1 cellular context compared by ENCODE assay signal in genomic region chr19:56301886-56302620, GRCh38.
TF ChIP-seq lines count a peak whose summit lies in the region.

No MANE protein-coding gene starts in this region.

TF ChIP-seq in HepG2, 621 proteins besides CTCF, POLR2A, EP300 and RAD21:
- TF ChIP-seq PCBP1 (IDR thresholded peaks at IDR 0.05; ENCODE audit: borderline replicate concordance, low read depth, low read length) (0 out of 2 replicates have a peak, but pooled peaks have one; percentile 54), ZNF781 (CRISPR knock-in tag; IDR thresholded peaks at IDR 0.05; ENCODE audit: borderline replicate concordance, not compliant biosample characterization) (no peak), KLF11 (CRISPR knock-in tag; IDR thresholded peaks at IDR 0.05) (no peak), HNRNPK (IDR thresholded peaks at IDR 0.05; ENCODE audit: low read depth, low read length, poor library complexity, severe bottlenecking) (peak; percentile 83), RBFOX2 (IDR thresholded peaks at IDR 0.05; ENCODE audit: low read depth, low read length) (no peak), HDAC2 (CRISPR knock-in tag; IDR thresholded peaks at IDR 0.05) (no peak), PCBP2 (optimal IDR thresholded peaks at IDR 0.05; ENCODE audit: low read depth, low read length, poor library complexity, severe bottlenecking) (peak; percentile 75)
- TF ChIP-seq, protein P1, sequence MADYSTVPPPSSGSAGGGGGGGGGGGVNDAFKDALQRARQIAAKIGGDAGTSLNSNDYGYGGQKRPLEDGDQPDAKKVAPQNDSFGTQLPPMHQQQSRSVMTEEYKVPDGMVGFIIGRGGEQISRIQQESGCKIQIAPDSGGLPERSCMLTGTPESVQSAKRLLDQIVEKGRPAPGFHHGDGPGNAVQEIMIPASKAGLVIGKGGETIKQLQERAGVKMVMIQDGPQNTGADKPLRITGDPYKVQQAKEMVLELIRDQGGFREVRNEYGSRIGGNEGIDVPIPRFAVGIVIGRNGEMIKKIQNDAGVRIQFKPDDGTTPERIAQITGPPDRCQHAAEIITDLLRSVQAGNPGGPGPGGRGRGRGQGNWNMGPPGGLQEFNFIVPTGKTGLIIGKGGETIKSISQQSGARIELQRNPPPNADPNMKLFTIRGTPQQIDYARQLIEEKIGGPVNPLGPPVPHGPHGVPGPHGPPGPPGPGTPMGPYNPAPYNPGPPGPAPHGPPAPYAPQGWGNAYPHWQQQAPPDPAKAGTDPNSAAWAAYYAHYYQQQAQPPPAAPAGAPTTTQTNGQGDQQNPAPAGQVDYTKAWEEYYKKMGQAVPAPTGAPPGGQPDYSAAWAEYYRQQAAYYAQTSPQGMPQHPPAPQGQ (CRISPR knock-in tag; IDR thresholded peaks at IDR 0.05; ENCODE audit: borderline replicate concordance), result no peak
- TF ChIP-seq, protein P2, sequence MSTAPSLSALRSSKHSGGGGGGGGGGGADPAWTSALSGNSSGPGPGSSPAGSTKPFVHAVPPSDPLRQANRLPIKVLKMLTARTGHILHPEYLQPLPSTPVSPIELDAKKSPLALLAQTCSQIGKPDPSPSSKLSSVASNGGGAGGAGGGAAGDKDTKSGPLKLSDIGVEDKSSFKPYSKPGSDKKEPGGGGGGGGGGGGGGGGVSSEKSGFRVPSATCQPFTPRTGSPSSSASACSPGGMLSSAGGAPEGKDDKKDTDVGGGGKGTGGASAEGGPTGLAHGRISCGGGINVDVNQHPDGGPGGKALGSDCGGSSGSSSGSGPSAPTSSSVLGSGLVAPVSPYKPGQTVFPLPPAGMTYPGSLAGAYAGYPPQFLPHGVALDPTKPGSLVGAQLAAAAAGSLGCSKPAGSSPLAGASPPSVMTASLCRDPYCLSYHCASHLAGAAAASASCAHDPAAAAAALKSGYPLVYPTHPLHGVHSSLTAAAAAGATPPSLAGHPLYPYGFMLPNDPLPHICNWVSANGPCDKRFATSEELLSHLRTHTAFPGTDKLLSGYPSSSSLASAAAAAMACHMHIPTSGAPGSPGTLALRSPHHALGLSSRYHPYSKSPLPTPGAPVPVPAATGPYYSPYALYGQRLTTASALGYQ (CRISPR knock-in tag; IDR thresholded peaks at IDR 0.05), result no peak
TF ChIP-seq in HepG2: peak in this region for 3.
